In genomic region chr10:6607187-6607586, GRCh38 we compare ENCODE assay signal across 14 cellular contexts. TPM values are rescaled to one million over a fixed set of nuclear protein-coding genes. Genes with fewer than 3 reads are reported as not detected.
DNase-seq lines count a peak whose midpoint lies in the region; ATAC-seq lines count a peak whose summit lies in the region.
"Had no signal": no experiment of that assay in that cellular context is flagged by ENCODE, and none has a peak within 500 bp of the region (broad histone marks: within the 10 kb centered on the region; RNA-seq: fewer than 3 reads in every experiment).

No MANE protein-coding gene starts in this region.

- H3K9me3 Mint-ChIP-seq in activated T-cell treated with anti-CD3 and anti-CD28 coated beads, Interleukin-2, amount 50 U/mL, for 72 hours, result peaks cover 3 to 6% of the 10 kb centered on the region in 2 donors

- peak overlapping the region; percentile 91 for H3K27ac Mint-ChIP-seq in activated T-cell treated with anti-CD3 and anti-CD28 coated beads, Interleukin-2, amount 50 U/mL, for 72 hours

- H3K4me1 Mint-ChIP-seq in activated T-cell treated with anti-CD3 and anti-CD28 coated beads, Interleukin-2, amount 50 U/mL, for 72 hours (ENCODE audit: low read depth), result peaks cover 65% of the 10 kb centered on the region
- H3K4me1 Mint-ChIP-seq: neural crest cell had no signal

- peak overlapping the region; percentile 51 to 69 for H3K4me3 Mint-ChIP-seq in activated T-cell treated with anti-CD3 and anti-CD28 coated beads, Interleukin-2, amount 50 U/mL, for 72 hours
- H3K4me3 Mint-ChIP-seq: neural crest cell had no signal

- H3K27me3 ChIP-seq in layer of hippocampus (ENCODE audit: control insufficient read depth, insufficient read depth, low read length), result no peaks in the 10 kb centered on the region
- H3K27me3 ChIP-seq: right lobe of liver, upper lobe of left lung had no signal

- H3K27me3 Mint-ChIP-seq in activated T-cell treated with anti-CD3 and anti-CD28 coated beads, Interleukin-2, amount 50 U/mL, for 72 hours (ENCODE audit: low read depth), result no peaks in the 10 kb centered on the region

- peak; percentile 62 for DNase-seq in activated naive CD4-positive, alpha-beta T cell treated with Interleukin-2 at 50 U/mL for 16 hours
- no peak for DNase-seq in activated naive CD4-positive, alpha-beta T cell (lab: John Stamatoyannopoulos, UW)
- peak; percentile 62 to 64 for DNase-seq in activated T-cell treated with anti-CD3 and anti-CD28 coated beads, Interleukin-2, amount 50 U/mL, for 72 hours
- no peak for DNase-seq in DMS53 treated with DMSO at 0.1 percent for 48 hours (lab: John Stamatoyannopoulos, UW; ENCODE audit: unreplicated experiment)
- DNase-seq in amniotic stem cell (lab: John Stamatoyannopoulos, UW), result no peak
- DNase-seq: ACHN, NCI-H187 treated with DMSO at 0.1 percent for 48 hours, NCI-H82 had no signal

- H3K36me3 Mint-ChIP-seq in activated T-cell treated with anti-CD3 and anti-CD28 coated beads, Interleukin-2, amount 50 U/mL, for 72 hours (ENCODE audit: insufficient read depth in 2 of 2), result peaks cover 9 to 13% of the 10 kb centered on the region in 2 donors

- peak; percentile 98 for ATAC-seq in activated T-cell treated with anti-CD3 and anti-CD28 coated beads, Interleukin-2, amount 50 U/mL, for 72 hours (replicated peaks in 1 of 2)
- no peak for ATAC-seq in GM21447 (IDR thresholded peaks at IDR 0.05; ENCODE audit: unreplicated experiment)

- H3K27ac ChIP-seq in layer of hippocampus (ENCODE audit: low read depth, low read length) (peak overlapping the region; percentile 80), temporal lobe (ENCODE audit: low read depth, low read length) (peak overlapping the region; percentile 79)
- H3K27ac ChIP-seq: right lobe of liver, upper lobe of left lung had no signal

RNA-seq across cellular contexts. Expression of gene PRKCQ, which starts 27.1 kb away (rescaled TPM):
- 10 to 100 TPM; 42.9 to 49.2 TPM for total RNA-seq in activated T-cell treated with anti-CD3 and anti-CD28 coated beads, Interleukin-2, amount 50 U/mL, for 72 hours
- total RNA-seq in temporal lobe, result 2.2 TPM

Comparison
In these comparisons a context has a peak if more than half of its experiments do, and no peak if none do; other contexts are left out.
1. DNase-seq: peak in activated naive CD4-positive, alpha-beta T cell treated with Interleukin-2 at 50 U/mL for 16 hours (single experiment) and activated T-cell treated with anti-CD3 and anti-CD28 coated beads, Interleukin-2, amount 50 U/mL, for 72 hours (2 of 2); none in activated naive CD4-positive, alpha-beta T cell (0 of 4), DMS53 treated with DMSO at 0.1 percent for 48 hours (single experiment) and amniotic stem cell (single experiment).
2. RNA of gene PRKCQ, which starts 27.1 kb away (total RNA-seq): 42.9 to 49.2 TPM in activated T-cell treated with anti-CD3 and anti-CD28 coated beads, Interleukin-2, amount 50 U/mL, for 72 hours; 2.2 TPM in temporal lobe (single experiment); every median in the first group is over 10 times any median in the second.